In the genomic region with DNA sequence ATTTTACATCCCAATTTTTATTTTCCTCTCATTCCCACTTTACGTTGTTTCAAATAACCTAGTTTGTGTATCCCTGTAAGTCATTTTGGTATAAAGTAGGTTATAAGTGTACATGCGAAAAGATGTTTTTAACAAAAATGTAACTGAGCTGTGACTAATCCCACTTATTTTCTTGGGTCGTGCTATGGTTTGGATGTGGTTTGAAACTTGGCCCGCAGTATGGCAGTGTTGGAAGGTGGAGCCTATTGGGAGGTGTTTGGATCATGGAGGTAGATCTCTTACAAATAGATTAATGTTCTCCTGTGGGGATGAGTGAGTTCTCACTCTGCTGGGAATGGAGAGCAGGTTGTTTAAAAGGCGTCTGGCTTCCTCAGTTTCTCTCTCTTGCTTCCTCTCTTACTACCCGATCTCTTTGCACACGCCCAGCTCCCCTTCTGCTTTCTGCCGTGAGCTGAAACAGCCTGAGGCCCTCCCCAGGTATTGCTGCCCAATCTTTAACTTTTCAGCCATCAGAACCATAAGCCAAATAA, we compare ENCODE assay signal across 1 cellular context.
TF ChIP-seq lines count a peak whose summit lies in the region.

No MANE protein-coding gene starts in this region.

TF ChIP-seq in A549, 52 proteins besides CTCF, POLR2A, EP300 and RAD21 (continued from another document):
- TF ChIP-seq ELK1 (IDR thresholded peaks at IDR 0.05; ENCODE audit: low read depth, low read length): no peak
- no peak for TF ChIP-seq HES2 (IDR thresholded peaks at IDR 0.05)
- TF ChIP-seq FOSB (CRISPR knock-in tag; IDR thresholded peaks at IDR 0.05): no peak
